Comparison of ENCODE assay signal across 27 cellular contexts in the genomic region with DNA sequence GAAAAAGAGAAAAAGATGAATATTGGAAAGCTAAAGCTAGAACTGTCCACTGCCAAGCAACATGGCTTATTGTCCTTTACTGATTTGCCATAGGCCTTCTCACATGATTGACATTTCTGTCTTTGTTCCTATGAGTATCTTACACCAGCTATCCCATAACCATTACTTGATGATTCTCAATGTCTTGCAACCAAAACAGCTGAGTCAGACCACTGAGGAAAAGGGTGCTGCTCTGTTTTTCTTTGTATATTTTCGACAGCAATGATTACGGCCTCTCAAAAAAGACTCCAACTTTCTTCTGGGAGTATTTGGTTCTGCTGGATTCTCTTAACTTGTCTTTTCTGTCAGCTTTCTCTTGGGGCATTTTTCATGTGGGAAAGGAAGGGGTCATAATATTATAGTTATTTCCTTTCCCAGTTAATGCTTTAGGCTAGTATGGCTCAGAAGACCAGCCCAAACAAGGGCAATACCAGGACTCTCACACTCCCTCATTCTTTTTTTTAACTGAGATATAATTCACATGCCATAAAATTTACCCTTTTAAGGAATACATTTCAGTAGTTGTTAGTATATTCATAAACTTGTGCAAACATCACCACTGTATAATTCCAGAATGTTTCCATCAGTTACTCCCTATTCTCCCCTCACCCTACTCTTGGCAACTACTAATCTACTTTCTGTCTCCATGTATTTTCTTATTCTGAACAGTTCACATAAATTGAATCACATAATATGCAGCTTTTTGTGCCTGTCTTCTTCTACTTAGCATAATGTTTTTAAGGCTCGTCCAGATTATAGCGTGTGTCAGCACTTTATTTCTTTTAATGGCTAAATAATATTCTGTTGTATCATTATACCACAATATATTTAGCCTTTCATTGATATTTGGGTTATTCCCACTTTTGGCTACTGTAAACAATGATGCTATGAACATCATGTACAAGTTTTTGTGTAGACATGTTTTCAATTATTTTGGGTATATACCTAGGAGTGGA.
"Had no signal": no experiment of that assay in that cellular context is flagged by ENCODE, and none has a peak within 500 bp of the region (broad histone marks: within the 10 kb centered on the region; RNA-seq: fewer than 3 reads in every experiment).

No MANE protein-coding gene starts in this region.

- DNase-seq: head of caudate nucleus; hippocampal formation; kidney glomerular epithelial cell; left cardiac atrium; left lung; lower lobe of right lung; mesendoderm; naive thymus-derived CD4-positive, alpha-beta T cell; nucleus accumbens; psoas muscle; stimulated activated CD4-positive, alpha-beta T cell treated with anti-CD3 and anti-CD28 coated beads, Interleukin-12 subunit alpha, Interleukin-12 subunit beta, amount 100 ng/mL, for 4 hours; stimulated activated CD4-positive, alpha-beta T cell treated with anti-CD3 and anti-CD28 coated beads, Interleukin-15, amount 100 ng/mL, for 24 hours; stimulated activated CD4-positive, alpha-beta T cell treated with anti-CD3 and anti-CD28 coated beads, Interleukin-2, amount 100 ng/mL, for 24 hours; stimulated activated CD4-positive, alpha-beta T cell treated with anti-CD3 and anti-CD28 coated beads, Interleukin-4, amount 100 ng/mL, for 1 hour; stimulated activated naive B cell treated with anti-CD40 and anti-IgM and Interleukin-4, amounts not matched to agents 10 μg/mL and 1 μg/mL and 100 μg/mL, for 72 hours; stimulated activated naive CD8-positive, alpha-beta T cell treated with anti-CD3 and anti-CD28 coated beads, Interleukin-15, Interleukin-2, amounts not matched to agents 100 U/mL and 50 U/mL, for 24 hours; stomach; tibial artery; upper lobe of right lung had no signal

- ATAC-seq: left cardiac atrium; left lung; lower lobe of right lung; naive thymus-derived CD4-positive, alpha-beta T cell; natural killer cell treated with Interleukin-12 subunit alpha and Interleukin-12 subunit beta and Interleukin-15 and Interleukin-18, amount 100 ng/mL, for 72 hours; psoas muscle; sciatic nerve; stimulated activated naive B cell treated with anti-CD40 and anti-IgM and Interleukin-4, amounts not matched to agents 10 μg/mL and 1 μg/mL and 100 μg/mL, for 72 hours; stimulated activated naive CD8-positive, alpha-beta T cell treated with anti-CD3 and anti-CD28 coated beads, Interleukin-15, Interleukin-2, amounts not matched to agents 100 U/mL and 50 U/mL, for 24 hours; upper lobe of right lung had no signal

- H2AFZ ChIP-seq: parathyroid adenoma had no signal

- H3K27ac ChIP-seq: left lung, lower lobe of right lung, parathyroid adenoma, psoas muscle, right atrium auricular region, skin epidermis, stomach, thoracic aorta, tibial artery, upper lobe of right lung had no signal

- H3K9ac ChIP-seq: parathyroid adenoma had no signal

- H3K4me3 ChIP-seq: left lung, lower lobe of right lung, psoas muscle, right atrium auricular region, skin epidermis, stomach, thoracic aorta, tibial artery, upper lobe of right lung had no signal

- H3K9me3 ChIP-seq: left lung, lower lobe of right lung, psoas muscle, right atrium auricular region, stomach, thoracic aorta, upper lobe of right lung had no signal

- H3K4me1 ChIP-seq: left lung, lower lobe of right lung, parathyroid adenoma, psoas muscle, right atrium auricular region, tibial artery, upper lobe of right lung had no signal

- H3K27me3 ChIP-seq: right atrium auricular region, stomach, tibial artery, upper lobe of right lung had no signal

- FAIRE-seq: keratinocyte, urothelium cell line had no signal

- H3K36me3 ChIP-seq: left lung, lower lobe of right lung, right atrium auricular region, stomach, thoracic aorta, tibial artery, upper lobe of right lung had no signal
